In genomic region chr19:45334881-45335280, GRCh38 we compare ENCODE assay signal across 4 cellular contexts.
TF ChIP-seq lines count a peak whose summit lies in the region.

No MANE protein-coding gene starts in this region.

TF ChIP-seq in A549, 52 proteins besides CTCF, POLR2A, EP300 and RAD21:
- 0 out of 2 replicates have a peak, but pooled peaks have one; percentile 42 for TF ChIP-seq HDAC2 (IDR thresholded peaks at IDR 0.05)
TF ChIP-seq in A549: peak in this region for 1; not testable (repeated sequence) for 51.

TF ChIP-seq in HCT116, 20 proteins besides CTCF, POLR2A, EP300 and RAD21:
- 0 out of 2 replicates have a peak, but pooled peaks have one; percentile 21 for TF ChIP-seq CBX3 (IDR thresholded peaks at IDR 0.05; ENCODE audit: low read depth)

TF ChIP-seq in K562, 482 proteins besides CTCF, POLR2A, EP300 and RAD21:
- peak; percentile 66 for TF ChIP-seq CHD4 (IDR thresholded peaks at IDR 0.05; ENCODE audit: insufficient read depth, insufficient replicate concordance, low read depth, low read length, poor library complexity, severe bottlenecking)
- TF ChIP-seq KDM1A (IDR thresholded peaks at IDR 0.05), result peak; percentile 74 to 78
- TF ChIP-seq ADNP (tag; IDR thresholded peaks at IDR 0.05), result peak; percentile 57
- peak; percentile 95 for TF ChIP-seq RBM25 (IDR thresholded peaks at IDR 0.05; ENCODE audit: low read depth, low read length, severe bottlenecking)
- TF ChIP-seq BCOR (IDR thresholded peaks at IDR 0.05), result peak; percentile 93
- TF ChIP-seq SMARCA5 (IDR thresholded peaks at IDR 0.05), result peak; percentile 43; the same call in 1 of the 2 replicates

TF ChIP-seq in HepG2, 621 proteins besides CTCF, POLR2A, EP300 and RAD21:
- TF ChIP-seq ZNF629 (CRISPR knock-in tag; conservative IDR thresholded peaks at IDR 0.05) (peak; percentile 91), KDM1A (CRISPR knock-in tag; IDR thresholded peaks at IDR 0.05) (0 out of 2 replicates have a peak, but pooled peaks have one; percentile 47)
TF ChIP-seq in HepG2: peak in this region for 2; not testable (repeated sequence) for 619.
